26 cellular contexts compared by ENCODE assay signal in the genomic region with DNA sequence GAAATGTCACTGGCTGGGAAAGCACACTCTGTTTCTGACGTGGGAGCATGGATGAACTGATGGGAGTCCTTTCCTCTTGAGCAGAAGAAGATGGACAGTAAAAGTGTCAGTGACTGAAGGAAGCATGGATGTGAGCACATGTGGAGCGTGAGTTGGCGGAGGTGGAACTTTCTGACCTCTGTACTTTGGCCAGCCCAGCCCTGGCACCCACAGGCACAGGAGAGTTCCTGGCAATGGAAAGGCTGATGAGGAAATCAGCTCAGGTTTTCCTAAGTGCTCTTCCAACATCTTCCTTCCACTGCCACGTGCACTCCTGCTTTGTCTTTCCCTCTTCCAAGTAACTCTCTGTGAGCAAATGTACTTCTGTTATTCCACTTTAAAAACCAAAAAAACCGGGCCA.
"Had no signal": no experiment of that assay in that cellular context is flagged by ENCODE, and none has a peak within 500 bp of the region (broad histone marks: within the 10 kb centered on the region; RNA-seq: fewer than 3 reads in every experiment).

No MANE protein-coding gene starts in this region.

- H3K4me1 ChIP-seq: breast epithelium, foreskin keratinocyte, lower lobe of right lung, prostate gland, suprapubic skin had no signal

- H3K4me1 Mint-ChIP-seq: activated T-helper 17 cell treated with anti-CD3 and anti-CD28 coated beads, Interleukin-2, amount 50 U/mL, for 72 hours; nephron had no signal

- H3K4me3 Mint-ChIP-seq: activated T-cell treated with anti-CD3 and anti-CD28 coated beads, Interleukin-2, amount 50 U/mL, for 24 hours; activated T-helper 17 cell treated with anti-CD3 and anti-CD28 coated beads, Interleukin-2, amount 50 U/mL, for 72 hours; dendritic cell treated with granulocyte-macrophage colony-stimulating factor and Interleukin-4, amounts not matched to agents 40 ng/mL and 50 ng/mL, for 4 days; nephron had no signal

- H3K4me3 ChIP-seq: breast epithelium, esophagus muscularis mucosa, lower lobe of right lung, ovary, prostate gland, SK-N-MC, suprapubic skin, tibial artery had no signal

- H3K27ac Mint-ChIP-seq: activated naive CD4-positive, alpha-beta T cell treated with anti-CD3 and anti-CD28 coated beads, Interleukin-2, amount 50 U/mL, for 72 hours; activated T-cell treated with anti-CD3 and anti-CD28 coated beads, Interleukin-2, amount 50 U/mL, for 24 hours; activated T-helper 17 cell treated with anti-CD3 and anti-CD28 coated beads, Interleukin-2, amount 50 U/mL, for 72 hours; dendritic cell treated with granulocyte-macrophage colony-stimulating factor and Interleukin-4, amounts not matched to agents 40 ng/mL and 50 ng/mL, for 4 days; nephron had no signal

- DNase-seq: activated CD4-positive, alpha-beta T cell treated with anti-CD3 and anti-CD28 coated beads for 4 hours; activated CD4-positive, alpha-beta T cell treated with anti-CD3 and anti-CD28 coated beads, Interleukin-2, amount 50 U/mL, for 4 hours; activated CD4-positive, CD25-positive, alpha-beta regulatory T cell; activated CD8-positive, alpha-beta memory T cell treated with anti-CD3 and anti-CD28 coated beads, Interleukin-2, amount 50 U/mL, for 4 hours; activated gamma-delta T cell treated with Interleukin-2 at 50 U/mL for 16 hours; activated T-cell treated with anti-CD3 and anti-CD28 coated beads, Interleukin-2, amount 50 U/mL, for 24 hours; central memory CD4-positive, alpha-beta T cell; foreskin keratinocyte; kidney; lower lobe of right lung; mesendoderm; ovary; stimulated activated CD4-positive, alpha-beta T cell treated with anti-CD3 and anti-CD28 coated beads, Interleukin-15, amount 100 ng/mL, for 24 hours; stimulated activated CD4-positive, alpha-beta T cell treated with anti-CD3 and anti-CD28 coated beads, Interleukin-2, amount 100 ng/mL, for 24 hours; stimulated activated naive CD4-positive, alpha-beta T cell; tibial artery had no signal

- H3K27me3 Mint-ChIP-seq: activated T-cell treated with anti-CD3 and anti-CD28 coated beads, Interleukin-2, amount 50 U/mL, for 24 hours; activated T-helper 17 cell treated with anti-CD3 and anti-CD28 coated beads, Interleukin-2, amount 50 U/mL, for 72 hours; dendritic cell treated with granulocyte-macrophage colony-stimulating factor and Interleukin-4, amounts not matched to agents 40 ng/mL and 50 ng/mL, for 4 days had no signal

- ATAC-seq: activated naive CD4-positive, alpha-beta T cell treated with anti-CD3 and anti-CD28 coated beads, Interleukin-2, amount 50 U/mL, for 72 hours; activated T-helper 17 cell treated with anti-CD3 and anti-CD28 coated beads, Interleukin-2, amount 50 U/mL, for 72 hours; foreskin keratinocyte; lower lobe of right lung had no signal

- H3K9me3 Mint-ChIP-seq: activated naive CD4-positive, alpha-beta T cell treated with anti-CD3 and anti-CD28 coated beads, Interleukin-2, amount 50 U/mL, for 72 hours; activated T-cell treated with anti-CD3 and anti-CD28 coated beads, Interleukin-2, amount 50 U/mL, for 24 hours; activated T-helper 17 cell treated with anti-CD3 and anti-CD28 coated beads, Interleukin-2, amount 50 U/mL, for 72 hours; dendritic cell treated with granulocyte-macrophage colony-stimulating factor and Interleukin-4, amounts not matched to agents 40 ng/mL and 50 ng/mL, for 4 days; nephron had no signal

- H3K36me3 Mint-ChIP-seq: activated naive CD4-positive, alpha-beta T cell treated with anti-CD3 and anti-CD28 coated beads, Interleukin-2, amount 50 U/mL, for 72 hours had no signal

- H3K27me3 ChIP-seq: breast epithelium, esophagus muscularis mucosa, foreskin keratinocyte, ovary, suprapubic skin, tibial artery had no signal

- H3K27ac ChIP-seq: breast epithelium, esophagus muscularis mucosa, foreskin keratinocyte, lower lobe of right lung, ovary, prostate gland, SK-N-MC, suprapubic skin, tibial artery had no signal

- H3K36me3 ChIP-seq: breast epithelium, esophagus muscularis mucosa, lower lobe of right lung, ovary, prostate gland, suprapubic skin had no signal

- H3K9me3 ChIP-seq: breast epithelium, esophagus muscularis mucosa, lower lobe of right lung, ovary, prostate gland, suprapubic skin, tibial artery had no signal

- FAIRE-seq: kidney, urothelium cell line had no signal
